Comparison of ENCODE assay signal across 13 cellular contexts in genomic region chr17:67258836-67259468, GRCh38. TPM values are rescaled to one million over a fixed set of nuclear protein-coding genes. Genes with fewer than 3 reads are reported as not detected.
DNase-seq lines count a peak whose midpoint lies in the region; ATAC-seq and TF ChIP-seq lines count a peak whose summit lies in the region.
"Had no signal": no experiment of that assay in that cellular context is flagged by ENCODE, and none has a peak within 500 bp of the region (broad histone marks: within the 10 kb centered on the region; RNA-seq: fewer than 3 reads in every experiment).

No MANE protein-coding gene starts in this region.

- peak overlapping the region; percentile 47 for H3K27ac Mint-ChIP-seq in WTC11
- H3K27ac Mint-ChIP-seq in immature natural killer cell, result peak overlapping the region; percentile 89 to 98 (median 92)
- H3K27ac Mint-ChIP-seq: naive B cell had no signal

- TF ChIP-seq CTCF in WTC11 (IDR thresholded peaks at IDR 0.05) (no peak), vagina (IDR thresholded peaks at IDR 0.05) (no peak)

- peaks cover 16% of the 10 kb centered on the region for H3K4me1 ChIP-seq in vagina

- DNase-seq in left cardiac atrium (no peak), Right ventricle myocardium inferior (ENCODE audit: missing footprints) (no peak), WTC11 (ENCODE audit: low spot score) (no peak), immature natural killer cell (peak; percentile 85 to 87 (median 86)), vagina (ENCODE audit: extremely low spot score in 2 of 2) (peak in 1 of 2 donors; percentile 52), H7 (no peak), inferior parietal cortex (ENCODE audit: extremely low spot score) (no peak)
- DNase-seq: C1 segment of cervical spinal cord, colonic mucosa, heart right ventricle, naive B cell, NCI-H1105 had no signal

- no peak overlapping the region for H3K4me3 ChIP-seq in vagina
- no peak overlapping the region for H3K4me3 ChIP-seq in H7 (ENCODE audit: insufficient read depth, low read depth, low read length)
- H3K4me3 ChIP-seq: colonic mucosa had no signal

- no peaks in the 10 kb centered on the region for H3K9me3 ChIP-seq in vagina
- H3K9me3 ChIP-seq: colonic mucosa had no signal

- ATAC-seq in left cardiac atrium (peak; percentile 24 to 32), Right ventricle myocardium inferior (no peak), WTC11 (no peak), HG02571 (IDR thresholded peaks at IDR 0.05; ENCODE audit: unreplicated experiment) (no peak)

- H3K27me3 Mint-ChIP-seq in WTC11 (ENCODE audit: low read depth) (no peaks in the 10 kb centered on the region), immature natural killer cell (ENCODE audit: low read depth in 3 of 3) (peaks cover 0 to 18% (median 17%) of the 10 kb centered on the region in 3 donors)

- TF ChIP-seq POLR2A in vagina (IDR thresholded peaks at IDR 0.05), result no peak

- H3K36me3 ChIP-seq in vagina (no peaks in the 10 kb centered on the region), H7 (replicated peaks; ENCODE audit: control insufficient read depth, insufficient read depth, low read length) (no peaks in the 10 kb centered on the region)
- H3K36me3 ChIP-seq: colonic mucosa, heart right ventricle had no signal

- H3K4me1 Mint-ChIP-seq in WTC11 (peaks cover 20% of the 10 kb centered on the region), immature natural killer cell (peaks cover 50 to 59% of the 10 kb centered on the region in 2 donors)

- no peak overlapping the region for H3K4me3 Mint-ChIP-seq in WTC11
- H3K4me3 Mint-ChIP-seq in immature natural killer cell, result peak overlapping the region; percentile 79 to 97 (median 90)
- H3K4me3 Mint-ChIP-seq: naive B cell had no signal

- CTCF ChIA-PET in WTC11 (lab: Charles Lee), result interaction anchor here (1.1 kb wide), 1 partner anchor 13 kb away, joined by 5 read pairs; no protein-coding TSS in a partner anchor

- POLR2A ChIA-PET in WTC11 (lab: Charles Lee), result no interaction called here

- H3K27ac ChIP-seq in vagina, result peak overlapping the region; percentile 73

- H3K9me3 Mint-ChIP-seq in WTC11 (peaks cover 12% of the 10 kb centered on the region), immature natural killer cell (no peaks in the 10 kb centered on the region)
- H3K9me3 Mint-ChIP-seq: naive B cell had no signal

- H3K27me3 ChIP-seq in vagina (no peaks in the 10 kb centered on the region), H7 (ENCODE audit: control insufficient read depth, insufficient read depth, low read length) (no peaks in the 10 kb centered on the region)
- H3K27me3 ChIP-seq: colonic mucosa, heart right ventricle had no signal

- intact Hi-C loops in left cardiac atrium (cut with DNase I) (no loop called here), Right ventricle myocardium inferior (cut with DNase I) (no loop called here), vagina (cut with DNase I) (no loop called here)

- H3K36me3 Mint-ChIP-seq in WTC11, result peaks cover 11% of the 10 kb centered on the region; the same call in 1 of the 2 replicates
- H3K36me3 Mint-ChIP-seq in immature natural killer cell, result no peaks in the 10 kb centered on the region
- H3K36me3 Mint-ChIP-seq: naive B cell had no signal

TF ChIP-seq in WTC11, 78 proteins besides CTCF, POLR2A, EP300 and RAD21:
- TF ChIP-seq PREB (CRISPR knock-in tag; IDR thresholded peaks at IDR 0.05; ENCODE audit: borderline replicate concordance), result no peak
- TF ChIP-seq ZSCAN18 (CRISPR knock-in tag; IDR thresholded peaks at IDR 0.05), result no peak
- no peak for TF ChIP-seq PRRX2 (CRISPR knock-in tag; IDR thresholded peaks at IDR 0.05)
- TF ChIP-seq CREB1 (CRISPR knock-in tag; IDR thresholded peaks at IDR 0.05), result no peak
- no peak for TF ChIP-seq NFE2L1 (CRISPR knock-in tag; IDR thresholded peaks at IDR 0.05)
- TF ChIP-seq ZBTB21 (CRISPR knock-in tag; IDR thresholded peaks at IDR 0.05; ENCODE audit: borderline replicate concordance), result no peak
- TF ChIP-seq HMGA2 (CRISPR knock-in tag; IDR thresholded peaks at IDR 0.05), result no peak
TF ChIP-seq in WTC11: peak in this region for 0.

RNA-seq across cellular contexts. Expression of gene HELZ, which starts 14.0 kb away (rescaled TPM):
- total RNA-seq in left cardiac atrium (10 to 100 TPM; 34.5 to 36.0 TPM), Right ventricle myocardium inferior (31.4 TPM), WTC11 (2021) (46.5 to 49.1 TPM (median 47.4 TPM) in 3 replicates), vagina (31.4 TPM)
- polyA plus RNA-seq in immature natural killer cell, result 100 to 1,000 TPM in 1 of 3 donors, 10 to 100 TPM in 2; 41.4 to 121 (median 44.2) TPM
- total RNA-seq in H7 (2014; rRNA removed; shearing (Covaris generic)), result 15.6 and 21.7 TPM in 2 replicates

Comparison
In these comparisons a context has a peak if more than half of its experiments do, and no peak if none do; other contexts are left out.
1. ATAC-seq: peak in left cardiac atrium (2 of 2); none in Right ventricle myocardium inferior (single experiment), WTC11 (single experiment) and HG02571 (single experiment).
2. DNase-seq: peak in immature natural killer cell (3 of 3); none in left cardiac atrium (single experiment), Right ventricle myocardium inferior (single experiment), WTC11 (single experiment), H7 (single experiment) and inferior parietal cortex (single experiment).